In genomic region chrX:21838937-21839333, GRCh38 we compare ENCODE assay signal across 8 cellular contexts. TPM values are rescaled to one million over a fixed set of nuclear protein-coding genes. Genes with fewer than 3 reads are reported as not detected.
DNase-seq lines count a peak whose midpoint lies in the region; ATAC-seq and TF ChIP-seq lines count a peak whose summit lies in the region.

No MANE protein-coding gene starts in this region.

- peak overlapping the region; percentile 90 for H3K27ac Mint-ChIP-seq in activated CD4-positive, alpha-beta memory T cell treated with anti-CD3 and anti-CD28 coated beads for 36 hours

- peak overlapping the region; percentile 84 for H3K4me3 Mint-ChIP-seq in activated CD4-positive, alpha-beta memory T cell treated with anti-CD3 and anti-CD28 coated beads for 36 hours

- H3K9me3 Mint-ChIP-seq in activated CD4-positive, alpha-beta memory T cell treated with anti-CD3 and anti-CD28 coated beads for 36 hours: no peaks in the 10 kb centered on the region

- intact Hi-C loops in activated CD4-positive, alpha-beta memory T cell treated with anti-CD3 and anti-CD28 coated beads for 36 hours (cut with micrococcal nuclease): loop anchor here (1.0 kb wide), 1 partner anchor 101 kb away; the partner anchor contains the start of gene SMS
- intact Hi-C loops in left ventricle myocardium inferior (cut with micrococcal nuclease) (loop anchor here (10.0 kb wide), 1 partner anchor 94 kb away; no protein-coding TSS in a partner anchor), gastrocnemius medialis (cut with DNase I; ENCODE audit: low total_unique reads) (loop anchor here (2.0 kb wide), 2 partner anchors 36 to 80 kb away; partner anchors contain the start of gene SMPX)

- H3K4me3 ChIP-seq in left ventricle myocardium inferior: peak overlapping the region; percentile 80
- peak overlapping the region; percentile 67 to 79 (median 76) for H3K4me3 ChIP-seq in gastrocnemius medialis

- H3K36me3 ChIP-seq in left ventricle myocardium inferior: no peaks in the 10 kb centered on the region
- no peaks in the 10 kb centered on the region for H3K36me3 ChIP-seq in gastrocnemius medialis

- DNase-seq in NCI-H1417 (lab: John Stamatoyannopoulos, UW): peak in 2 of 3 experiments; percentile 18 to 79
- no peak for DNase-seq in NCI-H1417 treated with DMSO at 0.1 percent for 48 hours (lab: John Stamatoyannopoulos, UW)
- no peak for DNase-seq in activated CD4-positive, alpha-beta memory T cell treated with anti-CD3 and anti-CD28 coated beads for 36 hours
- DNase-seq in left ventricle myocardium inferior: no peak
- DNase-seq in gastrocnemius medialis: no peak
- DNase-seq in amniotic stem cell (lab: John Stamatoyannopoulos, UW): no peak
- DNase-seq in HEK293T (ENCODE audit: extremely low spot score): no peak

- TF ChIP-seq POLR2A in gastrocnemius medialis (IDR thresholded peaks at IDR 0.05): no peak

- H3K27ac ChIP-seq in left ventricle myocardium inferior (replicated peaks) (peak overlapping the region; percentile 87), gastrocnemius medialis (peak overlapping the region; percentile 85 to 91 (median 86))

- ATAC-seq in HG03378 (IDR thresholded peaks at IDR 0.05; ENCODE audit: unreplicated experiment) (peak; percentile 7), gastrocnemius medialis (no peak)

- POLR2A ChIA-PET in activated CD4-positive, alpha-beta memory T cell treated with anti-CD3 and anti-CD28 coated beads for 36 hours (lab: Charles Lee): interaction anchor here (1.0 kb wide), 1 partner anchor 103 kb away, joined by 5 read pairs; no protein-coding TSS in a partner anchor
- POLR2A ChIA-PET in HEK293T (lab: Yijun Ruan, JAX): interaction anchor here (0.9 to 1.0 kb wide), 2 partner anchors 89 to 100 kb away, joined by 3 read pairs; no protein-coding TSS in a partner anchor

- H3K4me1 ChIP-seq in left ventricle myocardium inferior (peaks cover 14% of the 10 kb centered on the region), gastrocnemius medialis (peaks cover 4 to 11% of the 10 kb centered on the region in 2 donors)

- CTCF ChIA-PET in activated CD4-positive, alpha-beta memory T cell treated with anti-CD3 and anti-CD28 coated beads for 36 hours (lab: Charles Lee): interaction anchor here (1.0 to 1.4 kb wide), 4 partner anchors 133 to 298 kb away, joined by 3 to 6 read pairs (median 4); no protein-coding TSS in a partner anchor
- CTCF ChIA-PET in HEK293T (lab: Yijun Ruan, JAX): no interaction called here

- peaks cover 3% of the 10 kb centered on the region for H3K36me3 Mint-ChIP-seq in activated CD4-positive, alpha-beta memory T cell treated with anti-CD3 and anti-CD28 coated beads for 36 hours

- no peaks in the 10 kb centered on the region for H3K27me3 Mint-ChIP-seq in activated CD4-positive, alpha-beta memory T cell treated with anti-CD3 and anti-CD28 coated beads for 36 hours

- TF ChIP-seq CTCF in left ventricle myocardium inferior (IDR thresholded peaks at IDR 0.05; ENCODE audit: borderline replicate concordance) (no peak), gastrocnemius medialis (IDR thresholded peaks at IDR 0.05 in 4 of 5, conservative IDR thresholded peaks at IDR 0.05 in 1 of 5) (no peak)

- H3K4me1 Mint-ChIP-seq in activated CD4-positive, alpha-beta memory T cell treated with anti-CD3 and anti-CD28 coated beads for 36 hours (ENCODE audit: low read depth): peaks cover 14% of the 10 kb centered on the region

- no peaks in the 10 kb centered on the region for H3K9me3 ChIP-seq in left ventricle myocardium inferior (replicated peaks)
- no peaks in the 10 kb centered on the region for H3K9me3 ChIP-seq in gastrocnemius medialis

- in situ Hi-C loops in gastrocnemius medialis (cut with MboI; ENCODE audit: low sequenced_read_pairs in 4 of 4): no loop called here

- H3K27me3 ChIP-seq in left ventricle myocardium inferior (ENCODE audit: low read depth): no peaks in the 10 kb centered on the region
- H3K27me3 ChIP-seq in gastrocnemius medialis: no peaks in the 10 kb centered on the region

TF ChIP-seq in HEK293T, 16 proteins besides CTCF, POLR2A, EP300 and RAD21:
- TF ChIP-seq ZNF384 (IDR thresholded peaks at IDR 0.05) (no peak), ELF4 (IDR thresholded peaks at IDR 0.05) (no peak), FOXA1 (IDR thresholded peaks at IDR 0.05) (no peak), NFRKB (IDR thresholded peaks at IDR 0.05) (no peak), CTBP1 (IDR thresholded peaks at IDR 0.05; ENCODE audit: borderline replicate concordance) (no peak), LEF1 (IDR thresholded peaks at IDR 0.05; ENCODE audit: borderline replicate concordance) (no peak), ARNT (IDR thresholded peaks at IDR 0.05) (no peak), FOXK2 (IDR thresholded peaks at IDR 0.05) (no peak), TARDBP (IDR thresholded peaks at IDR 0.05) (no peak), HDGF (IDR thresholded peaks at IDR 0.05; ENCODE audit: borderline replicate concordance) (no peak)
TF ChIP-seq in HEK293T: peak in this region for 0.

RNA-seq across cellular contexts. Expression of gene MBTPS2, which starts 0.5 kb away (rescaled TPM):
- total RNA-seq in activated CD4-positive, alpha-beta memory T cell treated with anti-CD3 and anti-CD28 coated beads for 36 hours: 1 to 10 TPM; 5.1 to 6.5 TPM
- 9.4 TPM for total RNA-seq in left ventricle myocardium inferior
- total RNA-seq in gastrocnemius medialis: 10 to 100 TPM in 1 of 4 donors, 1 to 10 TPM in 3; 4.5 to 11.3 (median 6.0) TPM

RNA-seq across cellular contexts. Expression of gene YY2, which starts 16.9 kb away (rescaled TPM):
- total RNA-seq in activated CD4-positive, alpha-beta memory T cell treated with anti-CD3 and anti-CD28 coated beads for 36 hours: under 1 TPM; 0.75 to 0.78 TPM
- total RNA-seq in left ventricle myocardium inferior (0.30 TPM), gastrocnemius medialis (under 1 TPM in 3 of 4 donors, not detected in 1; 0.16 to 0.92 (median 0.75) TPM)

Comparison
In these comparisons a context has a peak if more than half of its experiments do, and no peak if none do; other contexts are left out.
1. DNase-seq: peak in NCI-H1417 (2 of 3); none in NCI-H1417 treated with DMSO at 0.1 percent for 48 hours (single experiment), activated CD4-positive, alpha-beta memory T cell treated with anti-CD3 and anti-CD28 coated beads for 36 hours (single experiment), left ventricle myocardium inferior (single experiment), gastrocnemius medialis (0 of 2), amniotic stem cell (single experiment) and HEK293T (single experiment).